14 cellular contexts compared by ENCODE assay signal in genomic region chr20:49386848-49387605, GRCh38.
DNase-seq lines count a peak whose midpoint lies in the region; TF ChIP-seq lines count a peak whose summit lies in the region.
"Had no signal": no experiment of that assay in that cellular context is flagged by ENCODE, and none has a peak within 500 bp of the region (broad histone marks: within the 10 kb centered on the region; RNA-seq: fewer than 3 reads in every experiment).

No MANE protein-coding gene starts in this region.

- peaks cover 11% of the 10 kb centered on the region for H3K4me1 ChIP-seq in neural progenitor cell

- POLR2A ChIA-PET in RWPE1 (lab: Yijun Ruan, JAX; ENCODE audit: low non-redundant PET) = no interaction called here

- no peaks in the 10 kb centered on the region for H3K9me3 ChIP-seq in neural progenitor cell (ENCODE audit: low read depth)

- no peak overlapping the region for H3K4me3 ChIP-seq in neural progenitor cell

- no peaks in the 10 kb centered on the region for H3K36me3 ChIP-seq in neural progenitor cell

- H3K36me3 Mint-ChIP-seq in neural progenitor cell = no peaks in the 10 kb centered on the region

- H3K27ac ChIP-seq in RWPE1 (peak overlapping the region; percentile 56), neural progenitor cell (no peak overlapping the region)

- no peak overlapping the region for H2AFZ ChIP-seq in neural progenitor cell (replicated peaks)

- CTCF ChIA-PET in RWPE1 (lab: Yijun Ruan, JAX) = interaction anchor here (0.6 kb wide), 1 partner anchor 169 kb away, joined by 3 read pairs; no protein-coding TSS in a partner anchor

- H3K27me3 ChIP-seq in neural progenitor cell = no peaks in the 10 kb centered on the region

- peaks cover 16% of the 10 kb centered on the region for H3K4me1 Mint-ChIP-seq in neural progenitor cell
- H3K4me1 Mint-ChIP-seq: activated CD4-positive, alpha-beta T cell treated with anti-CD3 and anti-CD28 coated beads for 36 hours had no signal

- no peaks in the 10 kb centered on the region for H3K79me2 ChIP-seq in neural progenitor cell (ENCODE audit: low read depth)

- DNase-seq in DMS53 treated with DMSO at 0.1 percent for 48 hours (lab: John Stamatoyannopoulos, UW; ENCODE audit: unreplicated experiment) (peak; percentile 33), NCI-H2081 treated with DMSO at 0.1 percent for 48 hours (lab: John Stamatoyannopoulos, UW) (peak; percentile 25), RWPE1 (ENCODE audit: low spot score) (no peak), neural progenitor cell (ENCODE audit: low spot score) (no peak), activated gamma-delta T cell (lab: John Stamatoyannopoulos, UW) (no peak), D341Med (ENCODE audit: low spot score) (no peak), HCEC 1CT (no peak), NOMO-1 (lab: John Stamatoyannopoulos, UW; ENCODE audit: unreplicated experiment in 2 of 2) (no peak)
- DNase-seq: activated CD4-positive, alpha-beta T cell treated with anti-CD3 and anti-CD28 coated beads for 36 hours; activated T-cell treated with anti-CD3 and anti-CD28 coated beads, Interleukin-2, amount 50 U/mL, for 1 hour; cerebellar nuclear complex; hippocampal formation; stimulated activated CD8-positive, alpha-beta memory T cell treated with anti-CD3 and anti-CD28 coated beads, Interleukin-4, amount 100 ng/mL, for 48 hours had no signal

- TF ChIP-seq CTCF in RWPE1 (conservative IDR thresholded peaks at IDR 0.05; ENCODE audit: low read depth) (no peak), neural progenitor cell (IDR thresholded peaks at IDR 0.05) (no peak)

- peaks cover 7% of the 10 kb centered on the region for H4K20me1 ChIP-seq in neural progenitor cell (ENCODE audit: low read depth)

- H3F3A ChIP-seq in neural progenitor cell (ENCODE audit: low read depth) = peaks cover 16% of the 10 kb centered on the region

- peak overlapping the region; percentile 10 for H3K27ac Mint-ChIP-seq in neural progenitor cell
- H3K27ac Mint-ChIP-seq: activated CD4-positive, alpha-beta T cell treated with anti-CD3 and anti-CD28 coated beads for 36 hours; T-helper 1 cell treated with Interleukin-12 subunit alpha and Interleukin-12 subunit beta and Interleukin-4 antibody, amounts not matched to agents 30 μg/mL and 1 μg/mL, for 36 hours had no signal

- no peaks in the 10 kb centered on the region for H3K9me3 Mint-ChIP-seq in neural progenitor cell
- H3K9me3 Mint-ChIP-seq: T-helper 1 cell treated with Interleukin-12 subunit alpha and Interleukin-12 subunit beta and Interleukin-4 antibody, amounts not matched to agents 30 μg/mL and 1 μg/mL, for 36 hours had no signal

- no peak overlapping the region for H3K9ac ChIP-seq in neural progenitor cell

- H3K4me3 Mint-ChIP-seq in neural progenitor cell = no peak overlapping the region
- H3K4me3 Mint-ChIP-seq: activated CD4-positive, alpha-beta T cell treated with anti-CD3 and anti-CD28 coated beads for 36 hours; T-helper 1 cell treated with Interleukin-12 subunit alpha and Interleukin-12 subunit beta and Interleukin-4 antibody, amounts not matched to agents 30 μg/mL and 1 μg/mL, for 36 hours had no signal

- peaks cover 7% of the 10 kb centered on the region for H3K27me3 Mint-ChIP-seq in neural progenitor cell (ENCODE audit: insufficient read depth, low read depth)

- H3K4me2 ChIP-seq in neural progenitor cell = no peak overlapping the region

Comparison
In these comparisons a context has a peak if more than half of its experiments do, and no peak if none do; other contexts are left out.
1. DNase-seq: peak in DMS53 treated with DMSO at 0.1 percent for 48 hours (single experiment) and NCI-H2081 treated with DMSO at 0.1 percent for 48 hours (single experiment); none in RWPE1 (single experiment), neural progenitor cell (single experiment), activated gamma-delta T cell (single experiment), D341Med (single experiment), HCEC 1CT (single experiment) and NOMO-1 (0 of 2).